19 cellular contexts compared by ENCODE assay signal in the genomic region with DNA sequence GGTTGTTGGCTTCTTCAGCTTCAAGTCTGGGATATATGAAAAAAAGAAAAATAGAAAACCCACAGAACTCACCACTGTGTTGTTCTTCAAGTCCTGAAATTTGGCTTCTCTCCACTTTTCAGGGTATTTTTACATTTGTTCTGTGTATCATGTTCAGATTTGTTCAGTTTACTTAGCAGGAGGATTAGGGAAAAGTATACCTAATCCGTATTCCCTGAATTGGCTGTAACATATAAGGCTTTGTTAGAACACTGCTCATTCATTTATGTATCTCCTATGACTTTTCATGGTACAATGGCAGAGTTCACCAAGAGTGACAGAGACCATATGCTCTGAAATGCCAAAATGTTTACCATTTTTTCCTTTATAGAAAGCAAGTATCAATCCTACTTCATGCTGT.
A peak's percentile ranks its signal among the peaks of the same experiment; 100 is the strongest.
DNase-seq lines count a peak whose midpoint lies in the region; ATAC-seq, FAIRE-seq and TF ChIP-seq lines count a peak whose summit lies in the region.
"Had no signal": no experiment of that assay in that cellular context is flagged by ENCODE, and none has a peak within 500 bp of the region (broad histone marks: within the 10 kb centered on the region; RNA-seq: fewer than 3 reads in every experiment).

No MANE protein-coding gene starts in this region.

- WGBS in H1 (ENCODE audit: extremely low coverage in 1 of 2, insufficient coverage in 1 of 2, insufficient read length in 1 of 2, insufficient replicate concordance in 2 of 2, low coverage in 1 of 2, low lambda C conversion rate in 2 of 2, missing lambda C conversion rate in 1 of 2), 2 experiments, result 85% methylated on average over 1 of the region's 1 CpG; no CpG with 5 or more reads in 1 of the 2 experiments

- H2BK12ac ChIP-seq in H1 (ENCODE audit: low read depth, low read length), result no peak overlapping the region

- POLR2A ChIA-PET in H1 (lab: Charles Lee; ENCODE audit: partially characterized antibody), result no interaction called here

- H2AK5ac ChIP-seq in H1 (ENCODE audit: low read depth, low read length), result no peak overlapping the region

- H3K9me3 Mint-ChIP-seq in neural crest cell, result peaks cover 4% of the 10 kb centered on the region

- no peak for TF ChIP-seq EP300 in H1 (IDR thresholded peaks at IDR 0.05; ENCODE audit: borderline replicate concordance in 1 of 2, low read depth in 2 of 2, low read length in 2 of 2)

- H3K36me3 ChIP-seq in adipocyte (ENCODE audit: control insufficient read depth, insufficient read depth, low read length, severe bottlenecking), result no peaks in the 10 kb centered on the region
- H3K36me3 ChIP-seq in H1 (ENCODE audit: control insufficient read depth in 2 of 4, insufficient read depth in 4 of 4, low read length in 3 of 4), result no peaks in the 10 kb centered on the region
- H3K36me3 ChIP-seq: HAP-1, MG63 had no signal

- no peaks in the 10 kb centered on the region for H3K4me1 ChIP-seq in adipocyte (ENCODE audit: control insufficient read depth, insufficient read depth, low read length)
- H3K4me1 ChIP-seq in H1 (replicated peaks in 1 of 4; ENCODE audit: control insufficient read depth in 3 of 4, insufficient read depth in 4 of 4, low read length in 3 of 4), result no peaks in the 10 kb centered on the region
- H3K4me1 ChIP-seq: HAP-1 had no signal

- H3K4me3 ChIP-seq in adipocyte (ENCODE audit: low read length), result no peak overlapping the region
- no peak overlapping the region for H3K4me3 ChIP-seq in H1 (ENCODE audit: extremely low read depth in 1 of 4, insufficient read depth in 2 of 4, low read depth in 3 of 4, low read length in 4 of 4)
- H3K4me3 ChIP-seq: HAP-1, MG63 had no signal

- no peak overlapping the region for H4K91ac ChIP-seq in H1 (replicated peaks; ENCODE audit: insufficient read length, low read length)

- H2BK120ac ChIP-seq in H1 (replicated peaks; ENCODE audit: low read depth, low read length), result no peak overlapping the region

- H3K4me1 Mint-ChIP-seq in neural crest cell, result no peaks in the 10 kb centered on the region

- H3K36me3 Mint-ChIP-seq in neural crest cell (ENCODE audit: low read depth), result no peaks in the 10 kb centered on the region

- ATAC-seq in HG02938 (IDR thresholded peaks at IDR 0.05; ENCODE audit: unreplicated experiment), result no peak

- H4K20me1 ChIP-seq in H1 (replicated peaks in 1 of 2; ENCODE audit: control insufficient read depth in 1 of 2, insufficient read depth in 2 of 2, low read length in 2 of 2), result no peaks in the 10 kb centered on the region

- no peak overlapping the region for H3K9ac ChIP-seq in adipocyte (ENCODE audit: low read length)
- no peak overlapping the region for H3K9ac ChIP-seq in H1 (replicated peaks in 1 of 4; ENCODE audit: extremely low read depth in 1 of 4, low read depth in 3 of 4, low read length in 3 of 4)

- H3K27me3 Mint-ChIP-seq in neural crest cell (ENCODE audit: low read depth), result no peaks in the 10 kb centered on the region

- H3K79me2 ChIP-seq in H1 (ENCODE audit: control insufficient read depth in 1 of 2, insufficient read depth in 2 of 2, low read length in 2 of 2), result no peaks in the 10 kb centered on the region

- no peak overlapping the region for H2BK5ac ChIP-seq in H1 (ENCODE audit: low read depth, low read length)

- H3K27me3 ChIP-seq in adipocyte (replicated peaks; ENCODE audit: control insufficient read depth, insufficient read depth, low read length) (no peaks in the 10 kb centered on the region), H1 (replicated peaks in 1 of 4; ENCODE audit: control insufficient read depth in 3 of 4, extremely low read depth in 1 of 4, insufficient read depth in 3 of 4, low read length in 3 of 4) (no peaks in the 10 kb centered on the region)
- H3K27me3 ChIP-seq: MG63 had no signal

- H4K8ac ChIP-seq in H1 (ENCODE audit: extremely low read depth, insufficient read depth, low read length), result no peak overlapping the region

- no peak overlapping the region for H3K4me2 ChIP-seq in H1 (ENCODE audit: insufficient read depth in 1 of 2, low read depth in 2 of 2, low read length in 2 of 2)

- H2AFZ ChIP-seq in H1 (ENCODE audit: low read length), result peak overlapping the region; percentile 24; the same call in 1 of the 2 replicates

- no peak overlapping the region for H3K56ac ChIP-seq in H1 (replicated peaks; ENCODE audit: insufficient read length, low read depth, low read length)

- TF ChIP-seq RAD21 in H1 (IDR thresholded peaks at IDR 0.05 in 1 of 2, conservative IDR thresholded peaks at IDR 0.05 in 1 of 2; ENCODE audit: low read depth in 2 of 2, low read length in 2 of 2), result no peak

- no peak overlapping the region for H3K23ac ChIP-seq in H1 (ENCODE audit: insufficient read length)

- H3K14ac ChIP-seq in H1 (ENCODE audit: insufficient read length), result no peak overlapping the region

- no peak overlapping the region for H2BK15ac ChIP-seq in H1 (ENCODE audit: low read length)

- H3K4me3 Mint-ChIP-seq in neural crest cell, result no peak overlapping the region

- no peaks in the 10 kb centered on the region; the same call in 1 of the 2 replicates for H3K23me2 ChIP-seq in H1 (ENCODE audit: low read depth, low read length)

- no peak for FAIRE-seq in H1 (lab: Jason Lieb, UNC)
- FAIRE-seq: HTR-8/SVneo had no signal

- peak; percentile 21 for DNase-seq in adipocyte (ENCODE audit: low read depth)
- no peak for DNase-seq in H1 (ENCODE audit: low read depth in 1 of 2, low spot score in 2 of 2)
- no peak for DNase-seq in neural crest cell (ENCODE audit: low read depth, low spot score)
- DNase-seq in D341Med (ENCODE audit: low spot score), result no peak
- no peak for DNase-seq in AML-193 (lab: John Stamatoyannopoulos, UW)
- no peak for DNase-seq in activated T-cell treated with anti-CD3 and anti-CD28 coated beads, Interleukin-2, amount 50 U/mL, for 1 hour
- DNase-seq: COR-L47, GDM1, IMR-90, MG63, NCI-H1048, NCI-H1436, NCI-H1930, NCI-H345, NCI-H526 had no signal

- no peak for TF ChIP-seq CTCF in H1 (IDR thresholded peaks at IDR 0.05; ENCODE audit: control extremely low read depth in 1 of 3, insufficient read depth in 1 of 3, low read depth in 1 of 3, low read length in 3 of 3)
- no peak for TF ChIP-seq CTCF in neural crest cell (conservative IDR thresholded peaks at IDR 0.05)

- no peak overlapping the region for H2BK20ac ChIP-seq in H1 (ENCODE audit: low read length)

- H3K18ac ChIP-seq in H1 (ENCODE audit: extremely low read depth, low read length), result no peak overlapping the region

- H3K4ac ChIP-seq in H1 (replicated peaks; ENCODE audit: insufficient read length, low read depth, low read length), result no peak overlapping the region

- peak overlapping the region; percentile 54 for H3K27ac Mint-ChIP-seq in neural crest cell (ENCODE audit: unreplicated experiment)

- H3K9me3 ChIP-seq in adipocyte (ENCODE audit: control insufficient read depth, low read length) (no peaks in the 10 kb centered on the region), H1 (ENCODE audit: insufficient read depth in 2 of 2, low read depth in 1 of 2, low read length in 1 of 2) (no peaks in the 10 kb centered on the region)
- H3K9me3 ChIP-seq: HAP-1, MG63 had no signal

- no peak overlapping the region for H3K27ac ChIP-seq in H1 (ENCODE audit: low read depth, low read length)
- H3K27ac ChIP-seq: HL-60 had no signal

- no peak overlapping the region for H4K5ac ChIP-seq in H1 (ENCODE audit: insufficient read length, low read depth, low read length)

- CTCF ChIA-PET in H1 (lab: Charles Lee; ENCODE audit: partially characterized antibody), result no interaction called here

- H3K79me1 ChIP-seq in H1 (ENCODE audit: low read depth, low read length), result no peaks in the 10 kb centered on the region

- no peak for TF ChIP-seq POLR2A in H1 (IDR thresholded peaks at IDR 0.05; ENCODE audit: control extremely low read depth in 1 of 2, low read depth in 2 of 2, low read length in 2 of 2)

TF ChIP-seq in H1, 55 proteins besides CTCF, POLR2A, EP300 and RAD21 (continues in another document):
- TF ChIP-seq SAP30 (IDR thresholded peaks at IDR 0.05; ENCODE audit: insufficient read depth, insufficient replicate concordance, low read length) (no peak), BCL11A (IDR thresholded peaks at IDR 0.05; ENCODE audit: low read depth in 2 of 2, low read length in 2 of 2) (no peak), SIX5 (IDR thresholded peaks at IDR 0.05; ENCODE audit: low read depth, low read length) (no peak), SP4 (IDR thresholded peaks at IDR 0.05; ENCODE audit: low read length) (no peak), RFX5 (IDR thresholded peaks at IDR 0.05; ENCODE audit: borderline replicate concordance, low read depth, low read length) (no peak), CBX5 (IDR thresholded peaks at IDR 0.05; ENCODE audit: low read depth, low read length) (no peak), JUND (IDR thresholded peaks at IDR 0.05; ENCODE audit: low read length) (no peak), KDM1A (IDR thresholded peaks at IDR 0.05; ENCODE audit: borderline replicate concordance, low read length) (no peak), TAF7 (optimal IDR thresholded peaks at IDR 0.05; ENCODE audit: borderline replicate concordance, low read depth, low read length) (no peak), JUN (IDR thresholded peaks at IDR 0.05; ENCODE audit: low read depth, low read length) (no peak), CREB1 (IDR thresholded peaks at IDR 0.05) (no peak), YY1 (IDR thresholded peaks at IDR 0.05; ENCODE audit: low read depth, low read length) (no peak), BRCA1 (IDR thresholded peaks at IDR 0.05; ENCODE audit: low read depth, low read length) (no peak), TEAD4 (IDR thresholded peaks at IDR 0.05; ENCODE audit: low read depth, low read length) (no peak)
- TF ChIP-seq, protein P1, sequence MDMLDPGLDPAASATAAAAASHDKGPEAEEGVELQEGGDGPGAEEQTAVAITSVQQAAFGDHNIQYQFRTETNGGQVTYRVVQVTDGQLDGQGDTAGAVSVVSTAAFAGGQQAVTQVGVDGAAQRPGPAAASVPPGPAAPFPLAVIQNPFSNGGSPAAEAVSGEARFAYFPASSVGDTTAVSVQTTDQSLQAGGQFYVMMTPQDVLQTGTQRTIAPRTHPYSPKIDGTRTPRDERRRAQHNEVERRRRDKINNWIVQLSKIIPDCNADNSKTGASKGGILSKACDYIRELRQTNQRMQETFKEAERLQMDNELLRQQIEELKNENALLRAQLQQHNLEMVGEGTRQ (IDR thresholded peaks at IDR 0.05; ENCODE audit: low read length), result no peak
